Comparison of ENCODE assay signal across 8 cellular contexts in genomic region chr15:64443747-64444621, GRCh38. TPM values are rescaled to one million over a fixed set of nuclear protein-coding genes. Genes with fewer than 3 reads are reported as not detected.
DNase-seq lines count a peak whose midpoint lies in the region; TF ChIP-seq lines count a peak whose summit lies in the region.

No MANE protein-coding gene starts in this region.

- CTCF ChIA-PET in GM10248 (lab: Yijun Ruan, JAX) = interaction anchor here (1.0 to 1.2 kb wide), 2 partner anchors 252 to 285 kb away, joined by 3 read pairs; no protein-coding TSS in a partner anchor

- H3K4me1 ChIP-seq in SJCRH30 = peaks cover 20% of the 10 kb centered on the region

- POLR2A ChIA-PET in GM10248 (lab: Yijun Ruan, JAX) = interaction anchor here (0.6 kb wide), 1 partner anchor 18 kb away, joined by 3 read pairs; no protein-coding TSS in a partner anchor

- no peaks in the 10 kb centered on the region for H3K27me3 ChIP-seq in SJCRH30

- H3K27ac ChIP-seq in SJCRH30 = peak overlapping the region; percentile 4; the same call in 1 of the 2 replicates

- DNase-seq in GM10248 (ENCODE audit: extremely low spot score) (peak; percentile 63), H4 (ENCODE audit: low spot score) (peak; percentile 72), SJCRH30 (peak in 1 of 2 experiments; percentile 27), fibroblast of peridontal ligament (ENCODE audit: extremely low read depth) (peak; percentile 67), superior temporal gyrus (ENCODE audit: extremely low spot score) (peak; percentile 8), anterior cingulate cortex (lab: John Stamatoyannopoulos, UW) (no peak), NCI-H128 (lab: John Stamatoyannopoulos, UW; ENCODE audit: unreplicated experiment) (no peak), NCI-H774 (lab: John Stamatoyannopoulos, UW) (no peak)

- H3K36me3 ChIP-seq in SJCRH30 = peaks cover 15% of the 10 kb centered on the region

- no peak overlapping the region for H3K4me3 ChIP-seq in SJCRH30

- TF ChIP-seq CTCF in GM10248 (IDR thresholded peaks at IDR 0.05; ENCODE audit: control extremely low read depth, extremely low read depth, low read depth, missing control alignments) = no peak

- no peaks in the 10 kb centered on the region for H3K9me3 ChIP-seq in SJCRH30 (replicated peaks)

RNA-seq across cellular contexts. Expression of gene ZNF609, which starts 16.4 kb away (rescaled TPM):
- total RNA-seq in H4 (2014; rRNA removed; shearing (Covaris generic)) = 9.0 and 11.0 TPM in 2 replicates
- 27.4 and 28.6 TPM in 2 replicates for total RNA-seq in SJCRH30 (2014; rRNA removed; shearing (Covaris generic))

RNA-seq across cellular contexts. Expression of gene TRIP4, which starts 56.3 kb away (rescaled TPM):
- total RNA-seq in H4 (2014; rRNA removed; shearing (Covaris generic)) = 4.8 and 6.1 TPM in 2 replicates
- total RNA-seq in SJCRH30 (2014; rRNA removed; shearing (Covaris generic)) = 7.0 and 8.8 TPM in 2 replicates

Comparison
In these comparisons a context has a peak if more than half of its experiments do, and no peak if none do; other contexts are left out.
1. DNase-seq: peak in GM10248 (single experiment), H4 (single experiment), fibroblast of peridontal ligament (single experiment) and superior temporal gyrus (single experiment); none in anterior cingulate cortex (0 of 58), NCI-H128 (single experiment) and NCI-H774 (single experiment).